ENCODE assay signal across 9 cellular contexts in the genomic region with DNA sequence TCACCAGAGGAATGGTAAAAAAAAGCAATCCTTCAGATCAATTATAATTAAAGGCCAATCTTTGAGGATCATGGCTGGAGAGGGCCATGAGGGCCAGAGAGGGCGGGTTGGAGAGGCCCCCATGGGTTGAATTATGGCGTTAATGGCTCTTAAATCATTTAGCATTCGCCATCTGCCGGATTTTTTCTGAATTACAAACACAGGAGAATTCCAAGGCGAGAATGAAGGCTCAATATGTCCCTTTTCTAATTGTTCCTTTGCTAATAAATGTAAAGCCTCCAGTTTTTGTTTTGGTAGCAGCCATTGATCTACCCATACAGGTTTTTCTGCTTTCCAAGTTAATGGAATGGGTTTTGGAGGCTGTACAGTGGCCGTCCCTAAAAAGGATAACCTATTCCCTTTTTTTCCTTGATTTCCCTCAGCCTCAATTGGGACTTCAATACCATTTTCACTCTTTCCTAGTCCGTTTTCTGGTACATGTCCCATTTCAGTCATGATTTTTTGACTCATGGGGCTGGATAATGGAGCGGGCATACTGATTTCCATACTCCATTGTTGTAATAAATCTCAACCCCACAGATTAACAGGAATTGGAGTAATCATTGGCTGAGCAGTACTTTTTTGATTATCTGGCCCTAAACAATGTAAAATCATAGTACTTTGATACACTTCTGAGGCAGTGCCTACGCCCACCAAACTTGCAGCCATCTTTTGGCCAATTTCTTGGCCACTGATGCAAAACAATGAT. TPM values are rescaled to one million over a fixed set of nuclear protein-coding genes. Genes with fewer than 3 reads are reported as not detected.
A peak's percentile ranks its signal among the peaks of the same experiment; 100 is the strongest.
DNase-seq lines count a peak whose midpoint lies in the region; ATAC-seq, FAIRE-seq and TF ChIP-seq lines count a peak whose summit lies in the region.
"Had no signal": no experiment of that assay in that cellular context is flagged by ENCODE, and none has a peak within 500 bp of the region (broad histone marks: within the 10 kb centered on the region; RNA-seq: fewer than 3 reads in every experiment).

No MANE protein-coding gene starts in this region.

- no peaks in the 10 kb centered on the region for H3K9me3 Mint-ChIP-seq in activated CD8-positive, alpha-beta memory T cell treated with anti-CD3 and anti-CD28 coated beads, Interleukin-2, amount 10 ng/mL, durations not matched to agents 7 days and 5 days (ENCODE audit: low read depth)
- H3K9me3 Mint-ChIP-seq: dendritic cell treated with granulocyte-macrophage colony-stimulating factor and Interleukin-4, amounts not matched to agents 40 ng/mL and 50 ng/mL, for 4 days had no signal

- no peaks in the 10 kb centered on the region for H3K9me2 ChIP-seq in GM23248 (ENCODE audit: insufficient read depth)

- peak; percentile 54 for TF ChIP-seq CTCF in BE2C (IDR thresholded peaks at IDR 0.05; ENCODE audit: low read depth, low read length)
- TF ChIP-seq CTCF in lower lobe of right lung (IDR thresholded peaks at IDR 0.05): peak; percentile 56

- H3K4me3 Mint-ChIP-seq in activated CD8-positive, alpha-beta memory T cell treated with anti-CD3 and anti-CD28 coated beads, Interleukin-2, amount 10 ng/mL, durations not matched to agents 7 days and 5 days: no peak overlapping the region
- H3K4me3 Mint-ChIP-seq: dendritic cell treated with granulocyte-macrophage colony-stimulating factor and Interleukin-4, amounts not matched to agents 40 ng/mL and 50 ng/mL, for 4 days had no signal

- H3K4me3 ChIP-seq in BE2C (ENCODE audit: low read depth, low read length): no peak overlapping the region
- H3K4me3 ChIP-seq in GM23248: no peak overlapping the region
- no peak overlapping the region for H3K4me3 ChIP-seq in lower lobe of right lung

- H3K9me3 ChIP-seq in BE2C (no peaks in the 10 kb centered on the region), GM23248 (ENCODE audit: low read depth) (no peaks in the 10 kb centered on the region), lower lobe of right lung (no peaks in the 10 kb centered on the region)

- H3K36me3 ChIP-seq in BE2C: no peaks in the 10 kb centered on the region
- no peaks in the 10 kb centered on the region for H3K36me3 ChIP-seq in GM23248 (ENCODE audit: low read depth)
- H3K36me3 ChIP-seq in lower lobe of right lung: no peaks in the 10 kb centered on the region

- H3K79me2 ChIP-seq in GM23248 (ENCODE audit: insufficient read depth): no peaks in the 10 kb centered on the region

- FAIRE-seq in TTC549 (lab: Jason Lieb, UNC): peak; percentile 41

- H3K4me1 ChIP-seq in BE2C: peaks cover 22% of the 10 kb centered on the region
- H3K4me1 ChIP-seq in GM23248 (ENCODE audit: insufficient read depth): no peaks in the 10 kb centered on the region
- H3K4me1 ChIP-seq in lower lobe of right lung: peaks cover 4% of the 10 kb centered on the region

- intact Hi-C loops in lower lobe of right lung (cut with DNase I): no loop called here

- in situ Hi-C loops in GM23248 (cut with MboI): no loop called here

- H2AFZ ChIP-seq in GM23248: no peak overlapping the region

- DNase-seq in BE2C: peak; percentile 50
- peak; percentile 58 for DNase-seq in GM23248
- DNase-seq in lower lobe of right lung: no peak
- DNase-seq in stimulated activated naive CD4-positive, alpha-beta T cell treated with Interleukin-2 at 50 U/mL for 16 hours (lab: John Stamatoyannopoulos, UW): no peak
- no peak for DNase-seq in activated CD8-positive, alpha-beta memory T cell treated with anti-CD3 and anti-CD28 coated beads, Interleukin-2, amount 10 ng/mL, durations not matched to agents 7 days and 5 days
- no peak for DNase-seq in activated CD4-positive, CD25-positive, alpha-beta regulatory T cell treated with anti-CD3 and anti-CD28 coated beads, Interleukin-2, amount 50 U/mL, for 72 hours
- DNase-seq in activated CD8-positive, alpha-beta memory T cell treated with anti-CD3 and anti-CD28 coated beads, Interleukin-2, amount 50 U/mL, for 48 hours: no peak

- no peaks in the 10 kb centered on the region for H3F3A ChIP-seq in GM23248 (ENCODE audit: insufficient read depth)

- 10 to 11% methylated on average over 9 of the region's 9 CpGs for WGBS in GM23248 (ENCODE audit: low coverage in 1 of 2, low lambda C conversion rate in 2 of 2, missing lambda C conversion rate in 2 of 2), 2 experiments

- H3K27ac ChIP-seq in GM23248 (no peak overlapping the region), lower lobe of right lung (no peak overlapping the region)

- no peak for ATAC-seq in lower lobe of right lung
- no peak for ATAC-seq in activated CD8-positive, alpha-beta memory T cell treated with anti-CD3 and anti-CD28 coated beads, Interleukin-2, amount 10 ng/mL, durations not matched to agents 7 days and 5 days

- H3K27ac Mint-ChIP-seq in activated CD8-positive, alpha-beta memory T cell treated with anti-CD3 and anti-CD28 coated beads, Interleukin-2, amount 10 ng/mL, durations not matched to agents 7 days and 5 days: no peak overlapping the region
- H3K27ac Mint-ChIP-seq: dendritic cell treated with granulocyte-macrophage colony-stimulating factor and Interleukin-4, amounts not matched to agents 40 ng/mL and 50 ng/mL, for 4 days had no signal

- H3K9ac ChIP-seq in GM23248: no peak overlapping the region

- CTCF ChIA-PET in activated CD8-positive, alpha-beta memory T cell treated with anti-CD3 and anti-CD28 coated beads, Interleukin-2, amount 10 ng/mL, durations not matched to agents 7 days and 5 days (lab: Charles Lee): interaction anchor here (1.0 to 1.4 kb wide), 2 partner anchors 12 to 22 kb away, joined by 3 read pairs; no protein-coding TSS in a partner anchor

- H4K20me1 ChIP-seq in GM23248 (ENCODE audit: insufficient read depth): no peaks in the 10 kb centered on the region

- peaks cover 32% of the 10 kb centered on the region for H3K27me3 Mint-ChIP-seq in activated CD8-positive, alpha-beta memory T cell treated with anti-CD3 and anti-CD28 coated beads, Interleukin-2, amount 10 ng/mL, durations not matched to agents 7 days and 5 days

- peaks cover 19% of the 10 kb centered on the region for H3K4me1 Mint-ChIP-seq in activated CD8-positive, alpha-beta memory T cell treated with anti-CD3 and anti-CD28 coated beads, Interleukin-2, amount 10 ng/mL, durations not matched to agents 7 days and 5 days

- no peaks in the 10 kb centered on the region for H3K27me3 ChIP-seq in BE2C
- 0 out of 2 replicates have a peak, but pooled peaks cover 3% of the 10 kb centered on the region for H3K27me3 ChIP-seq in GM23248 (replicated peaks; ENCODE audit: insufficient read depth)
- no peaks in the 10 kb centered on the region for H3K27me3 ChIP-seq in lower lobe of right lung (ENCODE audit: low read depth)

- no peaks in the 10 kb centered on the region for H3K36me3 Mint-ChIP-seq in activated CD8-positive, alpha-beta memory T cell treated with anti-CD3 and anti-CD28 coated beads, Interleukin-2, amount 10 ng/mL, durations not matched to agents 7 days and 5 days

- no peak overlapping the region for H3K4me2 ChIP-seq in GM23248 (ENCODE audit: unreplicated experiment)

RNA-seq across cellular contexts. Expression of a gene that starts 6.7 kb away (rescaled TPM):
- polyA plus RNA-seq in BE2C (2012; ENCODE audit: insufficient read depth, insufficient read length, low read depth): 159 TPM
- 51.3 and 51.7 TPM in 2 replicates for total RNA-seq in GM23248 (2014; rRNA removed; shearing (Covaris generic))
- 59.4 and 61.8 TPM in 2 replicates for polyA plus RNA-seq in GM23248 (2016; fragmentation: Nextera tagmentation; extraction: Ambion mirVana)
- 57.2 TPM for total RNA-seq in lower lobe of right lung
- 10 to 100 TPM; 31.7 to 32.8 TPM for total RNA-seq in activated CD8-positive, alpha-beta memory T cell treated with anti-CD3 and anti-CD28 coated beads, Interleukin-2, amount 10 ng/mL, durations not matched to agents 7 days and 5 days

RNA-seq across cellular contexts. Expression of a gene that starts 11.7 kb away (rescaled TPM):
- polyA plus RNA-seq in BE2C (2012; ENCODE audit: insufficient read depth, insufficient read length, low read depth): 10.7 TPM
- 0.76 TPM in 1 of 2 replicates, not detected in the other for total RNA-seq in GM23248 (2014; rRNA removed; shearing (Covaris generic))
- 0.39 and 1.5 TPM in 2 replicates for polyA plus RNA-seq in GM23248 (2016; fragmentation: Nextera tagmentation; extraction: Ambion mirVana)
- 3.7 TPM for total RNA-seq in lower lobe of right lung
- total RNA-seq in activated CD8-positive, alpha-beta memory T cell treated with anti-CD3 and anti-CD28 coated beads, Interleukin-2, amount 10 ng/mL, durations not matched to agents 7 days and 5 days: under 1 TPM; 0.26 to 0.91 TPM

RNA-seq across cellular contexts. Expression of a gene that starts 20.1 kb away (rescaled TPM):
- not detected for polyA plus RNA-seq in BE2C (2012; ENCODE audit: insufficient read depth, insufficient read length, low read depth)
- not detected in 2 replicates for total RNA-seq in GM23248 (2014; rRNA removed; shearing (Covaris generic))
- polyA plus RNA-seq in GM23248 (2016; fragmentation: Nextera tagmentation; extraction: Ambion mirVana): not detected in 2 replicates
- not detected for total RNA-seq in lower lobe of right lung
- total RNA-seq in activated CD8-positive, alpha-beta memory T cell treated with anti-CD3 and anti-CD28 coated beads, Interleukin-2, amount 10 ng/mL, durations not matched to agents 7 days and 5 days: not detected

RNA-seq across cellular contexts. Expression of a gene that starts 23.3 kb away (rescaled TPM):
- polyA plus RNA-seq in BE2C (2012; ENCODE audit: insufficient read depth, insufficient read length, low read depth): 164 TPM
- 74.4 and 81.1 TPM in 2 replicates for total RNA-seq in GM23248 (2014; rRNA removed; shearing (Covaris generic))
- 21.6 and 22.0 TPM in 2 replicates for polyA plus RNA-seq in GM23248 (2016; fragmentation: Nextera tagmentation; extraction: Ambion mirVana)
- total RNA-seq in lower lobe of right lung: 62.2 TPM
- total RNA-seq in activated CD8-positive, alpha-beta memory T cell treated with anti-CD3 and anti-CD28 coated beads, Interleukin-2, amount 10 ng/mL, durations not matched to agents 7 days and 5 days: 100 to 1,000 TPM; 113 to 123 TPM

RNA-seq across cellular contexts. Expression of a gene that starts 26.4 kb away (rescaled TPM):
- not detected for polyA plus RNA-seq in BE2C (2012; ENCODE audit: insufficient read depth, insufficient read length, low read depth)
- not detected in 2 replicates for total RNA-seq in GM23248 (2014; rRNA removed; shearing (Covaris generic))
- not detected in 2 replicates for polyA plus RNA-seq in GM23248 (2016; fragmentation: Nextera tagmentation; extraction: Ambion mirVana)
- not detected for total RNA-seq in lower lobe of right lung
- total RNA-seq in activated CD8-positive, alpha-beta memory T cell treated with anti-CD3 and anti-CD28 coated beads, Interleukin-2, amount 10 ng/mL, durations not matched to agents 7 days and 5 days: not detected

Comparison
In these comparisons a context has a peak if more than half of its experiments do, and no peak if none do; other contexts are left out.
1. DNase-seq: peak in BE2C (single experiment) and GM23248 (single experiment); none in lower lobe of right lung (single experiment), stimulated activated naive CD4-positive, alpha-beta T cell treated with Interleukin-2 at 50 U/mL for 16 hours (single experiment), activated CD8-positive, alpha-beta memory T cell treated with anti-CD3 and anti-CD28 coated beads, Interleukin-2, amount 10 ng/mL, durations not matched to agents 7 days and 5 days (single experiment), activated CD4-positive, CD25-positive, alpha-beta regulatory T cell treated with anti-CD3 and anti-CD28 coated beads, Interleukin-2, amount 50 U/mL, for 72 hours (single experiment) and activated CD8-positive, alpha-beta memory T cell treated with anti-CD3 and anti-CD28 coated beads, Interleukin-2, amount 50 U/mL, for 48 hours (single experiment).